Comparison of ENCODE assay signal across 23 cellular contexts in genomic region chr4:138400528-138400927, GRCh38.
DNase-seq lines count a peak whose midpoint lies in the region; ATAC-seq, FAIRE-seq and TF ChIP-seq lines count a peak whose summit lies in the region.
"Had no signal": no experiment of that assay in that cellular context is flagged by ENCODE, and none has a peak within 500 bp of the region (broad histone marks: within the 10 kb centered on the region; RNA-seq: fewer than 3 reads in every experiment).

No MANE protein-coding gene starts in this region.

- H4K5ac ChIP-seq in H9 (ENCODE audit: insufficient read length, low read depth, low read length) = no peak overlapping the region
- H4K5ac ChIP-seq in H1 (ENCODE audit: insufficient read length, low read depth, low read length) = no peak overlapping the region

- H2BK20ac ChIP-seq in H9 (ENCODE audit: low read depth, low read length, poor library complexity, severe bottlenecking) (no peak overlapping the region), H1 (ENCODE audit: low read length) (no peak overlapping the region)

- no peaks in the 10 kb centered on the region; the same call in 1 of the 2 replicates for H3K4me1 ChIP-seq in H9 (ENCODE audit: insufficient read depth, low read length)
- peaks cover 0 to 3% (median 1%) of the 10 kb centered on the region in 4 experiments; a peak in 4 of 7 replicates for H3K4me1 ChIP-seq in H1 (replicated peaks in 1 of 4; ENCODE audit: control insufficient read depth in 3 of 4, insufficient read depth in 4 of 4, low read length in 3 of 4)
- H3K4me1 ChIP-seq: SJSA1 had no signal

- no peak overlapping the region for H3K14ac ChIP-seq in H9 (ENCODE audit: insufficient read depth, low read length)
- H3K14ac ChIP-seq in H1 (ENCODE audit: insufficient read length) = no peak overlapping the region

- H3K56ac ChIP-seq in H9 (ENCODE audit: insufficient read length, low read depth, low read length) (no peak overlapping the region), H1 (replicated peaks; ENCODE audit: insufficient read length, low read depth, low read length) (no peak overlapping the region)

- H3K27me3 Mint-ChIP-seq in H9 (ENCODE audit: low read depth) (peaks cover 16% of the 10 kb centered on the region), nephron (ENCODE audit: low read depth) (no peaks in the 10 kb centered on the region)

- H4K20me1 ChIP-seq in H9 (ENCODE audit: control insufficient read depth, insufficient read depth, insufficient read length) (no peaks in the 10 kb centered on the region), H1 (replicated peaks in 1 of 2; ENCODE audit: control insufficient read depth in 1 of 2, insufficient read depth in 2 of 2, low read length in 2 of 2) (no peaks in the 10 kb centered on the region)

- H3K4me3 ChIP-seq in H1 (ENCODE audit: extremely low read depth in 1 of 4, insufficient read depth in 2 of 4, low read depth in 3 of 4, low read length in 4 of 4) = no peak overlapping the region
- H3K4me3 ChIP-seq: GM23248, SJSA1 had no signal

- no peaks in the 10 kb centered on the region for H3K36me3 ChIP-seq in H1 (ENCODE audit: control insufficient read depth in 2 of 4, insufficient read depth in 4 of 4, low read length in 3 of 4)
- H3K36me3 ChIP-seq: SJSA1 had no signal

- ATAC-seq in HG03354 (IDR thresholded peaks at IDR 0.05; ENCODE audit: poor library complexity, severe bottlenecking, unreplicated experiment) = no peak
- ATAC-seq: CD8-positive, alpha-beta T cell; HepG2 had no signal

- no peak overlapping the region for H4K8ac ChIP-seq in H9 (replicated peaks; ENCODE audit: insufficient read length, low read depth, low read length)
- no peak overlapping the region for H4K8ac ChIP-seq in H1 (ENCODE audit: extremely low read depth, insufficient read depth, low read length)

- H3K4me2 ChIP-seq in H9 (ENCODE audit: insufficient read depth, insufficient read length, low read length) (no peak overlapping the region), H1 (ENCODE audit: insufficient read depth in 1 of 2, low read depth in 2 of 2, low read length in 2 of 2) (no peak overlapping the region)

- TF ChIP-seq POLR2A in H1 (IDR thresholded peaks at IDR 0.05; ENCODE audit: control extremely low read depth in 1 of 2, low read depth in 2 of 2, low read length in 2 of 2) (no peak), erythroblast (IDR thresholded peaks at IDR 0.05; ENCODE audit: low read length) (no peak)

- H2AK5ac ChIP-seq in H9 (ENCODE audit: insufficient read length, low read length) (no peak overlapping the region), H1 (ENCODE audit: low read depth, low read length) (peak overlapping the region; percentile 67; the same call in 1 of the 2 replicates)

- H3K27ac ChIP-seq in H9 (ENCODE audit: insufficient read length, low read depth, low read length) = no peak overlapping the region
- no peak overlapping the region for H3K27ac ChIP-seq in H1 (ENCODE audit: low read depth, low read length)
- H3K27ac ChIP-seq: 22Rv1, GM23248, RWPE1, SJSA1 had no signal

- H2BK15ac ChIP-seq in H9 (ENCODE audit: low read depth, low read length) (no peak overlapping the region), H1 (ENCODE audit: low read length) (0 out of 2 replicates have a peak overlapping the region, but pooled peaks have one; percentile 12)

- no peak overlapping the region for H3K4me3 Mint-ChIP-seq in H9
- no peak overlapping the region for H3K4me3 Mint-ChIP-seq in nephron
- H3K4me3 Mint-ChIP-seq: CD8-positive, alpha-beta T cell had no signal

- no peaks in the 10 kb centered on the region for H3K23me2 ChIP-seq in H9 (ENCODE audit: insufficient read length, low read depth, low read length, poor library complexity, severe bottlenecking)
- H3K23me2 ChIP-seq in H1 (ENCODE audit: low read depth, low read length) = no peaks in the 10 kb centered on the region

- TF ChIP-seq CTCF in H9 (conservative IDR thresholded peaks at IDR 0.05) (no peak), H1 (IDR thresholded peaks at IDR 0.05; ENCODE audit: control extremely low read depth in 1 of 3, insufficient read depth in 1 of 3, low read depth in 1 of 3, low read length in 3 of 3) (no peak), nephron (IDR thresholded peaks at IDR 0.05; ENCODE audit: unreplicated experiment in 3 of 3) (no peak)

- H3K4me1 Mint-ChIP-seq in H9 = peaks cover 12 to 14% of the 10 kb centered on the region in 2 experiments
- peaks cover 28% of the 10 kb centered on the region for H3K4me1 Mint-ChIP-seq in nephron

- H2BK12ac ChIP-seq in H9 (ENCODE audit: insufficient read length, low read depth, low read length) (no peak overlapping the region), H1 (ENCODE audit: low read depth, low read length) (no peak overlapping the region)

- TF ChIP-seq RAD21 in H1 (IDR thresholded peaks at IDR 0.05 in 1 of 2, conservative IDR thresholded peaks at IDR 0.05 in 1 of 2; ENCODE audit: low read depth in 2 of 2, low read length in 2 of 2) = no peak

- peak overlapping the region; percentile 76 for H2BK120ac ChIP-seq in H9 (ENCODE audit: low read depth, low read length, poor library complexity, severe bottlenecking)
- no peak overlapping the region for H2BK120ac ChIP-seq in H1 (replicated peaks; ENCODE audit: low read depth, low read length)

- no peak overlapping the region for H3T11ph ChIP-seq in H9 (ENCODE audit: low read length)

- DNase-seq in DMS53 (lab: John Stamatoyannopoulos, UW) = peak; percentile 23
- DNase-seq in DMS53 treated with DMSO at 0.1 percent for 48 hours (lab: John Stamatoyannopoulos, UW; ENCODE audit: unreplicated experiment) = no peak
- no peak for DNase-seq in H9
- no peak for DNase-seq in H1 (ENCODE audit: low read depth in 1 of 2, low spot score in 2 of 2)
- DNase-seq in activated naive CD4-positive, alpha-beta T cell (lab: John Stamatoyannopoulos, UW) = no peak
- DNase-seq in erythroblast (lab: John Stamatoyannopoulos, UW) = no peak
- DNase-seq: CD8-positive, alpha-beta T cell; DND-41; GF-D8; GM23248; KG1; NCI-H1694; NCI-H345; NCI-H526 had no signal

- H3K27me3 ChIP-seq in H9 (ENCODE audit: insufficient read depth, low read length) = no peaks in the 10 kb centered on the region
- peaks cover 0 to 4% (median 0%) of the 10 kb centered on the region in 4 experiments; a peak in 2 of 7 replicates for H3K27me3 ChIP-seq in H1 (replicated peaks in 1 of 4; ENCODE audit: control insufficient read depth in 3 of 4, extremely low read depth in 1 of 4, insufficient read depth in 3 of 4, low read length in 3 of 4)
- H3K27me3 ChIP-seq: SJSA1 had no signal

- H3K79me2 ChIP-seq in H9 (ENCODE audit: insufficient read depth, low read length) (no peaks in the 10 kb centered on the region), H1 (ENCODE audit: control insufficient read depth in 1 of 2, insufficient read depth in 2 of 2, low read length in 2 of 2) (no peaks in the 10 kb centered on the region)

- H2AFZ ChIP-seq in H9 (ENCODE audit: low read length) (no peak overlapping the region), H1 (ENCODE audit: low read length) (no peak overlapping the region)
- H2AFZ ChIP-seq: GM23248 had no signal

- no CpG with 5 or more reads among the region's 4 CpGs for WGBS in H9 (ENCODE audit: extremely low coverage, insufficient read length, low lambda C conversion rate)
- 87% methylated on average over 4 of the region's 4 CpGs; no CpG with 5 or more reads in 1 of the 2 experiments for WGBS in H1 (ENCODE audit: extremely low coverage in 1 of 2, insufficient coverage in 1 of 2, insufficient read length in 1 of 2, insufficient replicate concordance in 2 of 2, low coverage in 1 of 2, low lambda C conversion rate in 2 of 2, missing lambda C conversion rate in 1 of 2), 2 experiments

- H3K9me3 ChIP-seq in H9 (ENCODE audit: control insufficient read depth, low read depth, low read length) (no peaks in the 10 kb centered on the region), H1 (ENCODE audit: insufficient read depth in 2 of 2, low read depth in 1 of 2, low read length in 1 of 2) (no peaks in the 10 kb centered on the region)
- H3K9me3 ChIP-seq: SJSA1 had no signal

- POLR2A ChIA-PET in H1 (lab: Charles Lee; ENCODE audit: partially characterized antibody) = no interaction called here

- FAIRE-seq in H1 (lab: Jason Lieb, UNC) = no peak
- FAIRE-seq: D721Med, GM12891, GM18507, HepG2 had no signal

- no peak overlapping the region for H3K23ac ChIP-seq in H9 (ENCODE audit: insufficient read length, low read depth, low read length)
- no peak overlapping the region for H3K23ac ChIP-seq in H1 (ENCODE audit: insufficient read length)

- no peak for TF ChIP-seq EP300 in H1 (IDR thresholded peaks at IDR 0.05; ENCODE audit: borderline replicate concordance in 1 of 2, low read depth in 2 of 2, low read length in 2 of 2)

- H3K79me1 ChIP-seq in H9 (ENCODE audit: insufficient read depth, low read depth, low read length, poor library complexity, severe bottlenecking) (no peaks in the 10 kb centered on the region), H1 (ENCODE audit: low read depth, low read length) (no peaks in the 10 kb centered on the region)

- H3K36me3 Mint-ChIP-seq in H9 (ENCODE audit: insufficient read depth in 1 of 3, low read depth in 3 of 3) (no peaks in the 10 kb centered on the region), nephron (ENCODE audit: low read depth) (no peaks in the 10 kb centered on the region)
- H3K36me3 Mint-ChIP-seq: CD8-positive, alpha-beta T cell had no signal

- CTCF ChIA-PET in H1 (lab: Charles Lee; ENCODE audit: partially characterized antibody) = interaction anchor here (1.1 kb wide), 1 partner anchor 630 kb away, joined by 3 read pairs; no protein-coding TSS in a partner anchor

- no peak overlapping the region for H3K18ac ChIP-seq in H9 (ENCODE audit: insufficient read length, low read depth, low read length)
- H3K18ac ChIP-seq in H1 (ENCODE audit: extremely low read depth, low read length) = no peak overlapping the region

- H3K4ac ChIP-seq in H9 (ENCODE audit: low read depth, low read length) = no peak overlapping the region
- no peak overlapping the region for H3K4ac ChIP-seq in H1 (replicated peaks; ENCODE audit: insufficient read length, low read depth, low read length)

- H4K91ac ChIP-seq in H9 (ENCODE audit: insufficient read length, low read depth, low read length) (no peak overlapping the region), H1 (replicated peaks; ENCODE audit: insufficient read length, low read length) (no peak overlapping the region)

- H3K9ac ChIP-seq in H9 (ENCODE audit: extremely low read depth, insufficient read length, low read length) (no peak overlapping the region), H1 (replicated peaks in 1 of 4; ENCODE audit: extremely low read depth in 1 of 4, low read depth in 3 of 4, low read length in 3 of 4) (no peak overlapping the region)
- H3K9ac ChIP-seq: GM23248 had no signal

- H2BK5ac ChIP-seq in H9 (ENCODE audit: insufficient read length, low read length) (no peak overlapping the region), H1 (ENCODE audit: low read depth, low read length) (no peak overlapping the region)

- H3K27ac Mint-ChIP-seq in H9 (0 out of 7 replicates have a peak overlapping the region, but pooled peaks of 1 of the 3 experiments have one; percentile 41), nephron (peak overlapping the region; percentile 78 to 83 (median 79))
- H3K27ac Mint-ChIP-seq: CD8-positive, alpha-beta T cell had no signal

- no peaks in the 10 kb centered on the region for H3K9me3 Mint-ChIP-seq in H9
- no peaks in the 10 kb centered on the region for H3K9me3 Mint-ChIP-seq in nephron
- H3K9me3 Mint-ChIP-seq: CD8-positive, alpha-beta T cell had no signal

TF ChIP-seq in H1, 55 proteins besides CTCF, POLR2A, EP300 and RAD21 (continues in another document):
- no peak for TF ChIP-seq PHF8 (conservative IDR thresholded peaks at IDR 0.05; ENCODE audit: low read depth, low read length)
- TF ChIP-seq CREB1 (IDR thresholded peaks at IDR 0.05) = no peak
